Comparison of ENCODE assay signal across 1 cellular context in the genomic region with DNA sequence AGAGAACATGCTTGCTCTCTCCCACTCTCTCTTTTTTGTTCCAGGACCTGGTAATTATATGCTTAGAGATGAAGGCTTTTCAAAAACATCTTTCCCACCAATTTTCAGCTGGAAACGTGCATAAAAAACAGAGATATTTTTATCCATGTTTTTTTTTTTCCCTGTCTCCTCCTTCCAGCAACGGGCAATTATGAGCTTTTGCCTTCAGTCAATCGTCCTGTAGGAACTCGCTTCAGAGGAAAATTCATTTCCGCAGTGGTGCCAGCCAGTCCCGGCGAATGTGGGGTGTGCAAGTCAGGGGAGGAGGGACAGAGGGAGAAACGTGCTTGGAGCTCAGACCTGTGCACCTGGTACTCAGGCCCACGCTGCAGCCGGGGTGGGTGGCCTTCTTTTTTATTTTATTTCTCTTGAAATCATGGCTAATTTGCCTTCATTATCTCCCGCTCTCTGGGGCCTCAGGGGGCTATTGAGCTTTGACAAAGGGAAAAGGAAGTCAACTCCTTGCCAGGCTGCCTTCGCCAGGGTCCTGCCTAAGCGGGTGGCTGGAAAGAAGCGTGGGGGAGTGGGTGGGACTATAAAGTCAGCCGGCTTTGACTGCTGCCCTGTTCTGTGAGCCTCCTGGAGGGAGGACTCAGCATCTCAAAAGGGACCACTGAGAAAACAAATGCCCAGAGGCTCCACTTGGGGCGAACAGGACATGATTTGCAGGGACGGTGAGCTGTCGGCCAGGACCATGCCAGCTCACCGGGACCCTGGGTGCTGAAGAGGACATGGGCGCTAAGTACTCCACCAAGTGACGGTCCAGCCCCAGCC.
TF ChIP-seq lines count a peak whose summit lies in the region.

No MANE protein-coding gene starts in this region.

TF ChIP-seq in HepG2, 621 proteins besides CTCF, POLR2A, EP300 and RAD21 (continued from another document):
- no peak for TF ChIP-seq EHMT2 (IDR thresholded peaks at IDR 0.05; ENCODE audit: borderline replicate concordance, low read depth, low read length)
- TF ChIP-seq, protein P1, sequence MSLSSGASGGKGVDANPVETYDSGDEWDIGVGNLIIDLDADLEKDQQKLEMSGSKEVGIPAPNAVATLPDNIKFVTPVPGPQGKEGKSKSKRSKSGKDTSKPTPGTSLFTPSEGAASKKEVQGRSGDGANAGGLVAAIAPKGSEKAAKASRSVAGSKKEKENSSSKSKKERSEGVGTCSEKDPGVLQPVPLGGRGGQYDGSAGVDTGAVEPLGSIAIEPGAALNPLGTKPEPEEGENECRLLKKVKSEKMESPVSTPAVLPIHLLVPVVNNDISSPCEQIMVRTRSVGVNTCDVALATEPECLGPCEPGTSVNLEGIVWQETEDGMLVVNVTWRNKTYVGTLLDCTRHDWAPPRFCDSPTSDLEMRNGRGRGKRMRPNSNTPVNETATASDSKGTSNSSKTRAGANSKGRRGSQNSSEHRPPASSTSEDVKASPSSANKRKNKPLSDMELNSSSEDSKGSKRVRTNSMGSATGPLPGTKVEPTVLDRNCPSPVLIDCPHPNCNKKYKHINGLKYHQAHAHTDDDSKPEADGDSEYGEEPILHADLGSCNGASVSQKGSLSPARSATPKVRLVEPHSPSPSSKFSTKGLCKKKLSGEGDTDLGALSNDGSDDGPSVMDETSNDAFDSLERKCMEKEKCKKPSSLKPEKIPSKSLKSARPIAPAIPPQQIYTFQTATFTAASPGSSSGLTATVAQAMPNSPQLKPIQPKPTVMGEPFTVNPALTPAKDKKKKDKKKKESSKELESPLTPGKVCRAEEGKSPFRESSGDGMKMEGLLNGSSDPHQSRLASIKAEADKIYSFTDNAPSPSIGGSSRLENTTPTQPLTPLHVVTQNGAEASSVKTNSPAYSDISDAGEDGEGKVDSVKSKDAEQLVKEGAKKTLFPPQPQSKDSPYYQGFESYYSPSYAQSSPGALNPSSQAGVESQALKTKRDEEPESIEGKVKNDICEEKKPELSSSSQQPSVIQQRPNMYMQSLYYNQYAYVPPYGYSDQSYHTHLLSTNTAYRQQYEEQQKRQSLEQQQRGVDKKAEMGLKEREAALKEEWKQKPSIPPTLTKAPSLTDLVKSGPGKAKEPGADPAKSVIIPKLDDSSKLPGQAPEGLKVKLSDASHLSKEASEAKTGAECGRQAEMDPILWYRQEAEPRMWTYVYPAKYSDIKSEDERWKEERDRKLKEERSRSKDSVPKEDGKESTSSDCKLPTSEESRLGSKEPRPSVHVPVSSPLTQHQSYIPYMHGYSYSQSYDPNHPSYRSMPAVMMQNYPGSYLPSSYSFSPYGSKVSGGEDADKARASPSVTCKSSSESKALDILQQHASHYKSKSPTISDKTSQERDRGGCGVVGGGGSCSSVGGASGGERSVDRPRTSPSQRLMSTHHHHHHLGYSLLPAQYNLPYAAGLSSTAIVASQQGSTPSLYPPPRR (CRISPR knock-in tag; IDR thresholded peaks at IDR 0.05; ENCODE audit: borderline replicate concordance), result no peak
